ENCODE assay signal across 8 cellular contexts in the genomic region with DNA sequence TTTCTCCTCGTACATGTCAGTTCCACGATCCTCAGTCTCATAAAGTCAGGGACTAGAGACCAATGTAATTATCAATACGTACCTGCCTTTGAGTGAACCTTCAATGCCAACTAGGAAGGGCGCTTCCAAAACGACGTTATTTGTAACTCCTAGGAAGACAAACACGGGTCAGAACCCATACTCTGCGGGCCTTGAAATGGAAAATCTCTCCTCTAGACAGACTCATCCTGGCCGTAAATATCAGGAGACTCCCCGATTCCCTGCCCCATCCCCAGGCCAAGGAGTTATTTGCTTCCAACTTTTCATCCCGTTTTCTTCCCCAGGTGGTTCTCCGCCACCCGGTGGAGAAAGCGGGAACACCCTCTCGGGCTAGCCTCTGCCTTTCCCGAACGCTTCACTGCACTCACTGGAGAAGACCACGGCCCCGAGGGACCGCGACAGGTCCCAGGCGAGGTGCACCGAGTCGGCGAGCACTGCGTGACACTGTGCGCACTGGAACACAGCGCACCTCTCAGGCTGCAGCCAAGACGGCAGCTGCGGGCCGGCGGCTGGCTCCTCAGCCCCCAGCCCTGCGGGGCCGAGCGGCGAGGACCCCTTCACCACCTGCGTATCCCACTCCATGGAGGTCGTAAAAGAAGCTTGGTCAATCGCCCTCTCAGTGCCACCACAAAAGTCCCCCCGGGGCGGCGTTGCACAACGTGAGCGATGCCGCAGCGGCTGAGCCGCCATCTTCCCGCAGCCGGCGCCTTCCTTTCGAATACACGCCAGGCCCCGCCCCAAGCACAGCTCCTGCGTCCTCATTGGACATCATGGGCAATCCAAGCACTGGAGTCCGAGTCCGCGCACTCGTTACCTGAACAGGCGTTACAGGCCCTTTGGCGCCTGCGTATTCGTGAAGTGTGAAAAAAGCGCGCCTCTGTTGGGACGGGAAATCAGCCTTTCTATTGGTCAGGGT. TPM values are rescaled to one million over a fixed set of nuclear protein-coding genes. Genes with fewer than 3 reads are reported as not detected.
DNase-seq lines count a peak whose midpoint lies in the region; ATAC-seq, FAIRE-seq and TF ChIP-seq lines count a peak whose summit lies in the region.

TSS of gene OIP5 (minus strand) at position 759 of the 955 bp plus-strand sequence. CDS start at position 729, 30 bp downstream.

- peak within 1 kb of the TSS; percentile 38 to 61 for H3K9ac ChIP-seq in kidney (ENCODE audit: low read length in 2 of 2)

- H3K9me3 ChIP-seq in kidney (ENCODE audit: control insufficient read depth in 1 of 2, low read length in 2 of 2) = no peaks in the 10 kb centered on the region

- peak; percentile 98 for FAIRE-seq in kidney (lab: Jason Lieb, UNC)

- peak; percentile 59 for TF ChIP-seq CTCF in kidney (IDR thresholded peaks at IDR 0.05; ENCODE audit: borderline replicate concordance, extremely low read depth, insufficient read depth)

- intact Hi-C loops in kidney (cut with DNase I) = no loop called here

- peak within 1 kb of the TSS; percentile 11 to 55 for H3K27ac ChIP-seq in kidney (ENCODE audit: low read depth in 2 of 2, low read length in 2 of 2)

- H3K4me1 ChIP-seq in kidney (ENCODE audit: control insufficient read depth in 1 of 2, insufficient read depth in 1 of 2, low read depth in 1 of 2, low read length in 2 of 2) = peaks cover 5 to 6% of the 10 kb centered on the region in 2 donors

- H3K36me3 ChIP-seq in kidney (ENCODE audit: control insufficient read depth in 1 of 2, insufficient read depth in 2 of 2, low read length in 2 of 2) = no peaks in the 10 kb centered on the region

- DNase-seq in AG20443 (ENCODE audit: low spot score) = peak; percentile 100
- DNase-seq in NCI-H345 treated with DMSO at 0.1 percent for 48 hours (lab: John Stamatoyannopoulos, UW; ENCODE audit: unreplicated experiment) = peak; percentile 92
- DNase-seq in activated CD4-positive, CD25-positive, alpha-beta regulatory T cell treated with anti-CD3 and anti-CD28 coated beads, Interleukin-2, amount 50 U/mL, for 16 hours (ENCODE audit: low read depth, low spot score) = peak; percentile 99
- DNase-seq in cerebellar nuclear complex (lab: John Stamatoyannopoulos, UW) = peak; percentile 89 to 94
- DNase-seq in kidney = peak; percentile 99
- peak; percentile 98 to 99 for DNase-seq in stimulated activated CD4-positive, alpha-beta T cell treated with anti-CD3 and anti-CD28 coated beads, Interleukin-15, amount 100 ng/mL, for 48 hours (ENCODE audit: low read depth in 2 of 2)

- peak within 1 kb of the TSS; percentile 82 to 95 for H3K4me3 ChIP-seq in kidney (ENCODE audit: low read length in 2 of 2)

- ATAC-seq in GM19025 (IDR thresholded peaks at IDR 0.05; ENCODE audit: low read depth, unreplicated experiment) = peak; percentile 86
- peak; percentile 80 for ATAC-seq in HG03342 (IDR thresholded peaks at IDR 0.05; ENCODE audit: unreplicated experiment)

RNA-seq across cellular contexts. Expression of gene OIP5, which starts in this region (rescaled TPM):
- 0.94 TPM for total RNA-seq in kidney
- polyA plus RNA-seq in kidney (ENCODE audit: insufficient read depth, low read depth, low replicate concordance) = not detected

Comparison
In these comparisons a context has a peak if more than half of its experiments do, and no peak if none do; other contexts are left out.
1. Peak in every context shown above with its lines: DNase-seq, ATAC-seq, H3K4me3 ChIP-seq and H3K27ac ChIP-seq.
2. Peak in DNase-seq, H3K4me3 ChIP-seq, H3K27ac ChIP-seq and H3K9ac ChIP-seq in kidney; RNA of the gene not detected or under 1 TPM.